9 cellular contexts compared by ENCODE assay signal in the genomic region with DNA sequence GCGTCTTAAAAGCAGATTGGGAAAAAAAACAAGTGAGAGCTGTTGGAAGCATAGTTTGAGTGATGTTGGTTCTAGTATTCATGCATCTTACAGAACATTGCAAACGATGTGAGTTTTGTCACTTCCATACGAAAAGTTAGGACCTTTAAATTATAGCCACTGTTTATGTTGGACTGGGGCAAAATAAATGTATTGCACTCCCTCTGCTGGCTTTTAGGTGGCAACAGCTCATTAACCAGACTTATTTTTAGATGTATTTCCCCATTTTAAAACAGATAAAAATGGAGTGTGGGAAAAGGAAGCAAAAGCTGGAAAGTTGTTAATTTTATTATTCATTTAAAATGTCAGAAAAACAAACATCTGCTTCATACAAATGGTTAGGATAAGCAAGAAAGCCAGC.
DNase-seq lines count a peak whose midpoint lies in the region; ATAC-seq and TF ChIP-seq lines count a peak whose summit lies in the region.
"Had no signal": no experiment of that assay in that cellular context is flagged by ENCODE, and none has a peak within 500 bp of the region (broad histone marks: within the 10 kb centered on the region; RNA-seq: fewer than 3 reads in every experiment).

No MANE protein-coding gene starts in this region.

- ATAC-seq in GM18867 (IDR thresholded peaks at IDR 0.05; ENCODE audit: unreplicated experiment) = no peak

- no peaks in the 10 kb centered on the region for H3K36me3 Mint-ChIP-seq in brain
- peaks cover 3% of the 10 kb centered on the region for H3K36me3 Mint-ChIP-seq in neural crest cell (ENCODE audit: low read depth)

- H3K9me3 Mint-ChIP-seq in brain (peaks cover 0 to 6% (median 0%) of the 10 kb centered on the region in 5 experiments), neural crest cell (no peaks in the 10 kb centered on the region)

- H3K4me3 Mint-ChIP-seq in brain = no peak overlapping the region
- no peak overlapping the region for H3K4me3 Mint-ChIP-seq in neural crest cell

- H3K4me3 ChIP-seq in LNCaP clone FGC (ENCODE audit: low read depth, low read length) = no peak overlapping the region

- peak; percentile 6 for DNase-seq in Daoy (ENCODE audit: low read depth)
- DNase-seq in LNCaP clone FGC (ENCODE audit: low read depth) = no peak
- no peak for DNase-seq in neural crest cell (ENCODE audit: low read depth, low spot score)
- DNase-seq in activated CD4-positive, CD25-positive, alpha-beta regulatory T cell treated with anti-CD3 and anti-CD28 coated beads, Interleukin-2, amount 50 U/mL, for 72 hours = no peak
- no peak for DNase-seq in SHP77 treated with DMSO at 0.1 percent for 48 hours (lab: John Stamatoyannopoulos, UW)
- DNase-seq in cerebellum (ENCODE audit: low spot score) = no peak
- DNase-seq: NCI-H774 had no signal

- H3K27ac Mint-ChIP-seq in brain (no peak overlapping the region), neural crest cell (ENCODE audit: unreplicated experiment) (no peak overlapping the region)

- H3K4me1 Mint-ChIP-seq in brain (peaks cover 6% of the 10 kb centered on the region), neural crest cell (peaks cover 30% of the 10 kb centered on the region)

- peaks cover 36% of the 10 kb centered on the region for H3K27me3 Mint-ChIP-seq in brain
- no peaks in the 10 kb centered on the region for H3K27me3 Mint-ChIP-seq in neural crest cell (ENCODE audit: low read depth)

- TF ChIP-seq CTCF in LNCaP clone FGC (IDR thresholded peaks at IDR 0.05; ENCODE audit: control insufficient read depth, extremely low read depth, insufficient read depth) (peak; percentile 73), brain (conservative IDR thresholded peaks at IDR 0.05) (peak; percentile 58 to 69), neural crest cell (conservative IDR thresholded peaks at IDR 0.05) (peak; percentile 56)
